In the genomic region with DNA sequence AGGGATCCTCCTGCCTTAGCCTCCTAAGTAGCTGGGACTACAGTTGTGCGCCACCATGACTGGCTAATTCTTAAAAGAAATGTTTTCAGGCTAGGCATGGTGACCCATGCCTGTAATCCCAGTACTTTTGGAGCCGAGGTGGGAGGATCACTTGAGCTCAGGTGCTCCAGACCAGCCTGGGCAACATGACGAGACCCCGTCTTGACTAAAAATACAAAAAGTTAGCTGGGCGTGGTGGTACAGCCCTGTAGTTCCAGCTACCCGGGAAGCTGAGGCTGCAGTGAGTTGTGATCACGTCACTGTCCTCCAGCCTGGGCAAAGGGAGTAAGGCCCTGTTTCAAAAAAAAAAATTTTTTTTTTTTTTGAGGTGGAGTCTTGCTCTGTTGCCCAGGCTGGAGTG, we compare ENCODE assay signal across 1 cellular context.
TF ChIP-seq lines count a peak whose summit lies in the region.

No MANE protein-coding gene starts in this region.

TF ChIP-seq in SK-N-SH treated with all-trans-retinoic acid at 6 μM for 48 hours, 23 proteins besides CTCF, POLR2A, EP300 and RAD21 (continued from another document):
- no peak for TF ChIP-seq ZFP3 (CRISPR knock-in tag; IDR thresholded peaks at IDR 0.05)
- TF ChIP-seq ZC3H10 (CRISPR knock-in tag; IDR thresholded peaks at IDR 0.05), result no peak
- no peak for TF ChIP-seq SNAI2 (CRISPR knock-in tag; IDR thresholded peaks at IDR 0.05)
- TF ChIP-seq, protein P1, sequence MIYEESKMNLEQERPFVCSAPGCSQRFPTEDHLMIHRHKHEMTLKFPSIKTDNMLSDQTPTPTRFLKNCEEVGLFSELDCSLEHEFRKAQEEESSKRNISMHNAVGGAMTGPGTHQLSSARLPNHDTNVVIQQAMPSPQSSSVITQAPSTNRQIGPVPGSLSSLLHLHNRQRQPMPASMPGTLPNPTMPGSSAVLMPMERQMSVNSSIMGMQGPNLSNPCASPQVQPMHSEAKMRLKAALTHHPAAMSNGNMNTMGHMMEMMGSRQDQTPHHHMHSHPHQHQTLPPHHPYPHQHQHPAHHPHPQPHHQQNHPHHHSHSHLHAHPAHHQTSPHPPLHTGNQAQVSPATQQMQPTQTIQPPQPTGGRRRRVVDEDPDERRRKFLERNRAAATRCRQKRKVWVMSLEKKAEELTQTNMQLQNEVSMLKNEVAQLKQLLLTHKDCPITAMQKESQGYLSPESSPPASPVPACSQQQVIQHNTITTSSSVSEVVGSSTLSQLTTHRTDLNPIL (CRISPR knock-in tag; IDR thresholded peaks at IDR 0.05; ENCODE audit: low read depth), result no peak
- TF ChIP-seq OSR1 (CRISPR knock-in tag; IDR thresholded peaks at IDR 0.05), result no peak
- no peak for TF ChIP-seq ARNTL (CRISPR knock-in tag; IDR thresholded peaks at IDR 0.05; ENCODE audit: borderline replicate concordance, low read depth)
- no peak for TF ChIP-seq ZNF565 (CRISPR knock-in tag; conservative IDR thresholded peaks at IDR 0.05; ENCODE audit: low read depth)
